In genomic region chr11:8688414-8689362, GRCh38 we compare ENCODE assay signal across 8 cellular contexts. TPM values are rescaled to one million over a fixed set of nuclear protein-coding genes. Genes with fewer than 3 reads are reported as not detected.
DNase-seq lines count a peak whose midpoint lies in the region; ATAC-seq and TF ChIP-seq lines count a peak whose summit lies in the region.

No MANE protein-coding gene starts in this region.

- DNase-seq in HFF-Myc (ENCODE audit: extremely low read depth, low read depth) (peak; percentile 94), MV-4-11 (lab: John Stamatoyannopoulos, UW) (peak; percentile 97), SK-N-DZ (ENCODE audit: low spot score) (peak; percentile 99), glomerular visceral epithelial cell (ENCODE audit: extremely low spot score) (peak; percentile 98), omental fat pad (ENCODE audit: low spot score) (peak; percentile 77), testis (peak; percentile 95)

- H3K4me1 Mint-ChIP-seq in activated naive CD4-positive, alpha-beta T cell treated with anti-CD3 and anti-CD28 coated beads, Interleukin-2, amount 50 U/mL, for 24 hours: peaks cover 46% of the 10 kb centered on the region

- H3K36me3 ChIP-seq in testis (ENCODE audit: low read depth, missing control alignments): no peaks in the 10 kb centered on the region

- intact Hi-C loops in testis (cut with DNase I; ENCODE audit: low total_unique reads): loop anchor here (10.0 kb wide), 1 partner anchor 276 kb away; the partner anchor contains the start of gene TMEM9B

- peak overlapping the region; percentile 66 to 78 for H3K27ac ChIP-seq in testis

- peaks cover 30% of the 10 kb centered on the region for H3K36me3 Mint-ChIP-seq in activated naive CD4-positive, alpha-beta T cell treated with anti-CD3 and anti-CD28 coated beads, Interleukin-2, amount 50 U/mL, for 24 hours

- TF ChIP-seq CTCF in HFF-Myc (IDR thresholded peaks at IDR 0.05; ENCODE audit: low read depth, low read length, missing control alignments): no peak
- TF ChIP-seq CTCF in omental fat pad (IDR thresholded peaks at IDR 0.05): no peak
- TF ChIP-seq CTCF in testis (IDR thresholded peaks at IDR 0.05): peak in 1 of 3 experiments; percentile 38

- H3K9me3 ChIP-seq in testis: no peaks in the 10 kb centered on the region

- TF ChIP-seq POLR2A in testis (IDR thresholded peaks at IDR 0.05): no peak

- WGBS in testis, 2 donors: 2 to 3% methylated on average over 33 to 39 of the region's 56 CpGs

- no peaks in the 10 kb centered on the region for H3K27me3 ChIP-seq in testis

- H3K27ac Mint-ChIP-seq in activated naive CD4-positive, alpha-beta T cell treated with anti-CD3 and anti-CD28 coated beads, Interleukin-2, amount 50 U/mL, for 24 hours: peak overlapping the region; percentile 97

- peaks cover 13% of the 10 kb centered on the region for H3K4me1 ChIP-seq in testis

- no peaks in the 10 kb centered on the region for H3K27me3 Mint-ChIP-seq in activated naive CD4-positive, alpha-beta T cell treated with anti-CD3 and anti-CD28 coated beads, Interleukin-2, amount 50 U/mL, for 24 hours

- peak overlapping the region; percentile 93 for H3K4me3 Mint-ChIP-seq in activated naive CD4-positive, alpha-beta T cell treated with anti-CD3 and anti-CD28 coated beads, Interleukin-2, amount 50 U/mL, for 24 hours

- H3K9me3 Mint-ChIP-seq in activated naive CD4-positive, alpha-beta T cell treated with anti-CD3 and anti-CD28 coated beads, Interleukin-2, amount 50 U/mL, for 24 hours: no peaks in the 10 kb centered on the region

- peak; percentile 96 for ATAC-seq in omental fat pad (ENCODE audit: low FRiP score)

- H3K4me3 ChIP-seq in GM08714 (ENCODE audit: low read length) (peak overlapping the region; percentile 68), HFF-Myc (replicated peaks; ENCODE audit: low read depth, low read length) (peak overlapping the region; percentile 36), testis (peak overlapping the region; percentile 52 to 66)

RNA-seq across cellular contexts. Expression of gene RPL27A, which starts 6.1 kb away (rescaled TPM):
- polyA plus RNA-seq in SK-N-DZ (2014; cell fraction: cytosol; rRNA removed): 2,631 and 2,777 TPM in 2 replicates
- polyA plus RNA-seq in SK-N-DZ (2014; cell fraction: nucleus; rRNA removed): 785 and 949 TPM in 2 replicates
- total RNA-seq in omental fat pad: 100 to 1,000 TPM; 635 to 791 (median 757) TPM
- 100 to 1,000 TPM; 340 to 586 TPM for total RNA-seq in testis
- 1,052 TPM for polyA plus RNA-seq in testis (ENCODE audit: insufficient read depth, low read depth, low replicate concordance)

RNA-seq across cellular contexts. Expression of gene TRIM66, which starts 6.2 kb away (rescaled TPM):
- 0.80 and 3.7 TPM in 2 replicates for polyA plus RNA-seq in SK-N-DZ (2014; cell fraction: cytosol; rRNA removed)
- 6.2 and 7.3 TPM in 2 replicates for polyA plus RNA-seq in SK-N-DZ (2014; cell fraction: nucleus; rRNA removed)
- total RNA-seq in omental fat pad (10 to 100 TPM in 1 of 4 donors, 1 to 10 TPM in 3; 3.7 to 11.3 (median 5.1) TPM), testis (10 to 100 TPM; 37.4 to 49.6 TPM)
- polyA plus RNA-seq in testis (ENCODE audit: insufficient read depth, low read depth, low replicate concordance): 49.2 TPM

Comparison
In these comparisons a context has a peak if more than half of its experiments do, and no peak if none do; other contexts are left out.
1. Peak in every context shown above with its lines: DNase-seq, ATAC-seq, H3K4me3 ChIP-seq and H3K27ac ChIP-seq.